In the genomic region with DNA sequence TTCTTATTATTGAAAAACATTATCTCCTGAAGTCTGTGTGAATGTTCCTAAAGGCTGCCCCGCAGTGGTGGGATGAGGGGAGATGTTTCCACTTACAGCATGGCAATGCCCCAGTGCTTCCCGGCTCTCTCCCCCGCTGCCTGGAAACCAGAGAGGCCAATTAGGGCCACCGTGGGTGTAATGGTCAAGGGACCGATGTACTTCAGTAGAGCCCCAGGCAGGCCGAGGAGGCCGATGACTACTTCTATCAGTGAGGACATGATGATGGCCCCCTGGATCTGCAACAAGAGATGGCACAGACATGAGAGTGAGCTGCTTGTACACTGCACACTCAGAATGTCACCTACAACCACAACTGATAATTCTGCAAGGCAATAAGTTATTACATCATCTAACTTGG, we compare ENCODE assay signal across 30 cellular contexts.
"Had no signal": no experiment of that assay in that cellular context is flagged by ENCODE, and none has a peak within 500 bp of the region (broad histone marks: within the 10 kb centered on the region; RNA-seq: fewer than 3 reads in every experiment).

No MANE protein-coding gene starts in this region.

- H3K9me3 ChIP-seq: adrenal gland, ascending aorta, heart left ventricle, left lung, lower lobe of right lung, mucosa of descending colon, thoracic aorta had no signal

- H3K27me3 Mint-ChIP-seq: activated naive CD4-positive, alpha-beta T cell treated with anti-CD3 and anti-CD28 coated beads, Interleukin-2, amount 50 U/mL, for 24 hours; brain; effector memory CD8-positive, alpha-beta T cell; natural killer cell treated with Interleukin-12 subunit alpha and Interleukin-12 subunit beta and Interleukin-15 and Interleukin-18, amount 100 ng/mL, for 72 hours; T-helper 17 cell had no signal

- H3K36me3 ChIP-seq: cardiac muscle cell had no signal

- H3K4me1 Mint-ChIP-seq: brain had no signal

- H3K4me3 Mint-ChIP-seq: activated CD8-positive, alpha-beta T cell treated with anti-CD3 and anti-CD28 coated beads, Interleukin-2, amount 10 ng/mL, durations not matched to agents 7 days and 5 days; activated naive CD4-positive, alpha-beta T cell treated with anti-CD3 and anti-CD28 coated beads, Interleukin-2, amount 50 U/mL, for 24 hours; brain; effector memory CD8-positive, alpha-beta T cell; immature natural killer cell; natural killer cell treated with Interleukin-12 subunit alpha and Interleukin-12 subunit beta and Interleukin-15 and Interleukin-18, amount 100 ng/mL, for 72 hours; T-helper 17 cell had no signal

- ATAC-seq: activated CD8-positive, alpha-beta T cell treated with anti-CD3 and anti-CD28 coated beads, Interleukin-2, amount 10 ng/mL, durations not matched to agents 7 days and 5 days; effector memory CD8-positive, alpha-beta T cell; esophagus mucosa; heart left ventricle; left lung; lower lobe of right lung; mucosa of descending colon; natural killer cell treated with Interleukin-12 subunit alpha and Interleukin-12 subunit beta and Interleukin-15 and Interleukin-18, amount 100 ng/mL, for 72 hours; T-helper 17 cell had no signal

- H3K27ac Mint-ChIP-seq: activated CD8-positive, alpha-beta T cell treated with anti-CD3 and anti-CD28 coated beads, Interleukin-2, amount 10 ng/mL, durations not matched to agents 7 days and 5 days; activated naive CD4-positive, alpha-beta T cell treated with anti-CD3 and anti-CD28 coated beads, Interleukin-2, amount 50 U/mL, for 24 hours; effector memory CD8-positive, alpha-beta T cell; natural killer cell treated with Interleukin-12 subunit alpha and Interleukin-12 subunit beta and Interleukin-15 and Interleukin-18, amount 100 ng/mL, for 72 hours; T-helper 17 cell had no signal

- DNase-seq: activated CD4-positive, alpha-beta T cell treated with anti-CD3 and anti-CD28 coated beads for 1 hour; activated CD8-positive, alpha-beta T cell treated with anti-CD3 and anti-CD28 coated beads, Interleukin-2, amount 10 ng/mL, durations not matched to agents 7 days and 5 days; activated gamma-delta T cell treated with Interleukin-2 at 50 U/mL for 16 hours; activated T-cell treated with anti-CD3 and anti-CD28 coated beads, Interleukin-2, amount 50 U/mL, for 1 hour; cerebellar nuclear complex; cortex of kidney; effector memory CD8-positive, alpha-beta T cell; foreskin fibroblast; heart left ventricle; hypothalamus; immature natural killer cell; left lung; lower lobe of right lung; mucosa of descending colon; stimulated activated CD4-positive, alpha-beta T cell treated with anti-CD3 and anti-CD28 coated beads, Interleukin-15, amount 100 ng/mL, for 24 hours; stimulated activated CD4-positive, alpha-beta T cell treated with anti-CD3 and anti-CD28 coated beads, Interleukin-2, amount 100 ng/mL, for 24 hours; stimulated activated naive CD4-positive, alpha-beta T cell treated with Interleukin-2 at 50 U/mL for 16 hours; T-helper 17 cell; T1000; trophoblast cell had no signal

- H3K9me3 Mint-ChIP-seq: activated naive CD4-positive, alpha-beta T cell treated with anti-CD3 and anti-CD28 coated beads, Interleukin-2, amount 50 U/mL, for 24 hours; brain; effector memory CD8-positive, alpha-beta T cell; immature natural killer cell; natural killer cell treated with Interleukin-12 subunit alpha and Interleukin-12 subunit beta and Interleukin-15 and Interleukin-18, amount 100 ng/mL, for 72 hours had no signal

- H3K4me1 ChIP-seq: ascending aorta, heart left ventricle, lower lobe of right lung had no signal

- H3K4me3 ChIP-seq: adrenal gland, ascending aorta, cardiac muscle cell, heart left ventricle, left lung, lower lobe of right lung, mucosa of descending colon, thoracic aorta had no signal

- H3K36me3 Mint-ChIP-seq: natural killer cell treated with Interleukin-12 subunit alpha and Interleukin-12 subunit beta and Interleukin-15 and Interleukin-18, amount 100 ng/mL, for 72 hours had no signal

- H3K27ac ChIP-seq: ascending aorta, cardiac muscle cell, heart left ventricle, left lung, lower lobe of right lung, thoracic aorta had no signal

- FAIRE-seq: endothelial cell of umbilical vein, urothelium cell line had no signal
